Comparison of ENCODE assay signal across 8 cellular contexts in genomic region chrX:52262195-52262546, GRCh38.
DNase-seq lines count a peak whose midpoint lies in the region; ATAC-seq and TF ChIP-seq lines count a peak whose summit lies in the region.

No MANE protein-coding gene starts in this region.

- H3K18ac ChIP-seq in neuronal stem cell (ENCODE audit: low read length), result peak overlapping the region; percentile 64

- H2BK12ac ChIP-seq in neuronal stem cell (ENCODE audit: low read length), result no peak overlapping the region

- H3K9ac ChIP-seq in NT2/D1 (ENCODE audit: insufficient read length, low read depth) (peak overlapping the region; percentile 91), neuronal stem cell (ENCODE audit: low read depth, low read length, poor library complexity) (peak overlapping the region; percentile 96)

- no peaks in the 10 kb centered on the region for H3K9me3 ChIP-seq in NT2/D1 (ENCODE audit: insufficient read depth, low read length)
- H3K9me3 ChIP-seq in neuronal stem cell (replicated peaks in 1 of 2; ENCODE audit: control insufficient read depth in 2 of 2, insufficient read depth in 1 of 2, low read depth in 1 of 2, low read length in 2 of 2), result no peaks in the 10 kb centered on the region

- peak overlapping the region; percentile 57 for H3K4me2 ChIP-seq in neuronal stem cell (ENCODE audit: insufficient read depth, low read length, poor library complexity, severe bottlenecking)

- no peaks in the 10 kb centered on the region for H3K79me1 ChIP-seq in neuronal stem cell (ENCODE audit: low read depth, low read length)

- no peak overlapping the region for H2BK15ac ChIP-seq in neuronal stem cell (ENCODE audit: low read length)

- H3K4me1 ChIP-seq in NT2/D1 (ENCODE audit: insufficient read depth, insufficient read length) (no peaks in the 10 kb centered on the region), neuronal stem cell (ENCODE audit: control insufficient read depth in 2 of 2, insufficient read depth in 1 of 2, low read depth in 1 of 2, low read length in 2 of 2) (peaks cover 5 to 6% of the 10 kb centered on the region in 2 donors)

- peaks cover 5% of the 10 kb centered on the region for H3K4me1 Mint-ChIP-seq in endothelial cell (ENCODE audit: unreplicated experiment)

- H3K27me3 ChIP-seq in NT2/D1 (ENCODE audit: insufficient read depth, insufficient read length) (no peaks in the 10 kb centered on the region), neuronal stem cell (ENCODE audit: control insufficient read depth in 3 of 3, insufficient read depth in 3 of 3, low read depth in 1 of 3, low read length in 3 of 3) (peaks cover 0 to 7% (median 0%) of the 10 kb centered on the region in 3 experiments)

- H3K36me3 Mint-ChIP-seq in endothelial cell (ENCODE audit: low read depth, unreplicated experiment), result no peaks in the 10 kb centered on the region

- peak overlapping the region; percentile 91 for H3K27ac Mint-ChIP-seq in endothelial cell (ENCODE audit: unreplicated experiment)

- WGBS in neuronal stem cell (ENCODE audit: extremely low coverage in 2 of 2, insufficient read length in 2 of 2, insufficient replicate concordance in 1 of 2), 2 donors, result no CpG with 5 or more reads among the region's 19 CpGs

- H3K14ac ChIP-seq in neuronal stem cell (ENCODE audit: low read length), result no peak overlapping the region

- peak overlapping the region; percentile 89 for H3K4me3 Mint-ChIP-seq in endothelial cell (ENCODE audit: unreplicated experiment)

- H3K36me3 ChIP-seq in NT2/D1 (ENCODE audit: insufficient read depth, insufficient read length, low read length) (no peaks in the 10 kb centered on the region), neuronal stem cell (replicated peaks in 1 of 2; ENCODE audit: control insufficient read depth in 2 of 2, insufficient read depth in 2 of 2, low read length in 2 of 2) (no peaks in the 10 kb centered on the region)

- H2BK5ac ChIP-seq in neuronal stem cell (ENCODE audit: low read length), result no peak overlapping the region

- peak overlapping the region; percentile 43 for H4K8ac ChIP-seq in neuronal stem cell (ENCODE audit: low read depth, low read length)

- H3K4ac ChIP-seq in neuronal stem cell (ENCODE audit: low read length), result no peak overlapping the region

- peaks cover 2% of the 10 kb centered on the region for H3K27me3 Mint-ChIP-seq in endothelial cell (ENCODE audit: unreplicated experiment)

- DNase-seq in NT2/D1 (ENCODE audit: low read depth, low spot score) (no peak), endothelial cell (ENCODE audit: low spot score) (no peak), neuronal stem cell (ENCODE audit: low spot score) (no peak), GM19238 (ENCODE audit: insufficient read length, low spot score) (no peak), cerebellar nuclear complex (lab: John Stamatoyannopoulos, UW) (no peak), ureter (ENCODE audit: low spot score) (no peak)

- ATAC-seq in GM19455 (IDR thresholded peaks at IDR 0.05; ENCODE audit: unreplicated experiment), result peak; percentile 19
- ATAC-seq in HG02588 (IDR thresholded peaks at IDR 0.05; ENCODE audit: unreplicated experiment), result no peak

- peak overlapping the region; percentile 76 for H3K4me3 ChIP-seq in NT2/D1 (ENCODE audit: insufficient read length, low read depth)
- H3K4me3 ChIP-seq in neuronal stem cell (ENCODE audit: low read length in 2 of 2), result peak overlapping the region; percentile 59 to 76

- H3K9me3 Mint-ChIP-seq in endothelial cell (ENCODE audit: unreplicated experiment), result no peaks in the 10 kb centered on the region

- no peak overlapping the region for H4K91ac ChIP-seq in neuronal stem cell (ENCODE audit: low read depth, low read length, poor library complexity)

- H2AFZ ChIP-seq in neuronal stem cell (ENCODE audit: low read length), result peak overlapping the region; percentile 93

- H2BK120ac ChIP-seq in neuronal stem cell (ENCODE audit: low read depth, low read length), result no peak overlapping the region

- H2AK5ac ChIP-seq in neuronal stem cell (ENCODE audit: low read depth, low read length), result peak overlapping the region; percentile 88

- H3K27ac ChIP-seq in neuronal stem cell (replicated peaks; ENCODE audit: low read length), result peak overlapping the region; percentile 81

- TF ChIP-seq CTCF in endothelial cell (IDR thresholded peaks at IDR 0.05; ENCODE audit: unreplicated experiment), result no peak

- H3K23ac ChIP-seq in neuronal stem cell (ENCODE audit: low read depth, low read length, poor library complexity), result peak overlapping the region; percentile 73
